24 cellular contexts compared by ENCODE assay signal in the genomic region with DNA sequence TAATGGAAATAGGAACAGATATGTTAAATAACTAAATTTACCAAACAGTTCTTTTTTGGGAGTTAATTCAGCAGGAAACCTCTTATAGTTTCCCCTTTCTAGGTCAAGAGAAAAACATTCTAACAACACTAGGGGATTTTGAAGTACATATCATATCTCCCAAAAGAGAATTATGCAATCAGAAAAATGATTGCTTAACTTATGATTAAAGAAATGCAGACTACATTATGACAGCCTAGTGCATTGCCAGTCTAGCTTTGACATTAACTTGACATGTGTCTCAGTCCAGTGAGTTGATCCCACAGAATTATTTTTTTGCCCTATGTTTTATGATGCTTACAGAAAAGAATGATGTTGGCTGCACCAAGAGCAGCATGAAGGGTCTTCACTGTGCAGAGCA.
"Had no signal": no experiment of that assay in that cellular context is flagged by ENCODE, and none has a peak within 500 bp of the region (broad histone marks: within the 10 kb centered on the region; RNA-seq: fewer than 3 reads in every experiment).

No MANE protein-coding gene starts in this region.

- H3K4me1 ChIP-seq: left lung, neural progenitor cell, pancreas, tibial artery, upper lobe of left lung, uterus had no signal

- DNase-seq: cortex of kidney; dorsolateral prefrontal cortex; effector CD8-positive, alpha-beta T cell; glutamatergic neuron; immature natural killer cell; left lung; mesenchymal stem cell; midbrain; nucleus accumbens; pancreas; right cardiac atrium; stimulated activated CD4-positive, alpha-beta T cell treated with anti-CD3 and anti-CD28 coated beads, Interleukin-4, amount 100 ng/mL, for 1 hour; stimulated activated CD8-positive, alpha-beta memory T cell treated with anti-CD3 and anti-CD28 coated beads, Interleukin-4, amount 100 ng/mL, for 48 hours; stimulated activated naive CD8-positive, alpha-beta T cell treated with anti-CD3 and anti-CD28 coated beads, Interleukin-15, Interleukin-2, amounts not matched to agents 100 U/mL and 50 U/mL, for 24 hours; tibial artery; uterus had no signal

- ATAC-seq: gastroesophageal sphincter; left lung; natural killer cell treated with Interleukin-12 subunit alpha and Interleukin-12 subunit beta and Interleukin-15 and Interleukin-18, amount 100 ng/mL, for 72 hours; pancreas; right cardiac atrium; stimulated activated effector memory CD8-positive, alpha-beta T cell treated with anti-CD3 and anti-CD28 coated beads, Interleukin-12 subunit alpha, Interleukin-12 subunit beta, amount 100 ng/mL, for 72 hours; stimulated activated naive CD8-positive, alpha-beta T cell treated with anti-CD3 and anti-CD28 coated beads, Interleukin-15, Interleukin-2, amounts not matched to agents 100 U/mL and 50 U/mL, for 24 hours had no signal

- H3K4me3 ChIP-seq: dorsolateral prefrontal cortex, esophagus muscularis mucosa, gastroesophageal sphincter, left lung, lung, neural progenitor cell, pancreas, tibial artery, upper lobe of left lung, uterus had no signal

- H3K27ac ChIP-seq: dorsolateral prefrontal cortex, epithelial cell of prostate, esophagus muscularis mucosa, gastroesophageal sphincter, left lung, neural progenitor cell, pancreas, tibial artery, upper lobe of left lung, uterus had no signal

- H3K36me3 ChIP-seq: esophagus muscularis mucosa, gastroesophageal sphincter, left lung, neural progenitor cell, pancreas, tibial artery, upper lobe of left lung, uterus had no signal

- H3K9ac ChIP-seq: neural progenitor cell had no signal

- H3K27me3 ChIP-seq: dorsolateral prefrontal cortex, esophagus muscularis mucosa, gastroesophageal sphincter, left lung, neural progenitor cell, pancreas, tibial artery, upper lobe of left lung, uterus had no signal

- H3K9me3 ChIP-seq: esophagus muscularis mucosa, gastroesophageal sphincter, left lung, pancreas, tibial artery, upper lobe of left lung, uterus had no signal
